Comparison of ENCODE assay signal across 1 cellular context in the genomic region with DNA sequence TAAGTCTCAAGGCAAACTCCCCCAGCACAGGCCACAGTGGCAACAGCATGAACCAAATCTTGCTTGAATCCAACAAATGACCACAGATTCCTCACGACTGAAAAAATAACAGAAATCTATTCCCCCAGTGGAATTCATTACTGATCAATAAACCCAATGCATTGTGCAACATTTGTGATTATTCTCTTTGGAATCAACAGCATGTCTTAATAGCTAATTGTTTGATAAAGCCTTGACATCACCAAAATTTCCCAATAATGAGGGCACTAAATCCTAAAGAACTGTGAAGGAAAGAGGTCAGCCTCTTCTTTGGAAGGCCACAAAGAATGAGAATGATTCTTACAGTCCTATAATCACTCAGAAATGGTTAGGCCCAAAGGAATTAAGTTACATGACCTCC.
A peak's percentile ranks its signal among the peaks of the same experiment; 100 is the strongest.
TF ChIP-seq lines count a peak whose summit lies in the region.

No MANE protein-coding gene starts in this region.

TF ChIP-seq in HepG2, 621 proteins besides CTCF, POLR2A, EP300 and RAD21:
- peak; percentile 54; the same call in 1 of the 2 replicates for TF ChIP-seq CEBPB (IDR thresholded peaks at IDR 0.05; ENCODE audit: borderline replicate concordance, low read depth, low read length)
- TF ChIP-seq TP53 (CRISPR knock-in tag; conservative IDR thresholded peaks at IDR 0.05): no peak
TF ChIP-seq in HepG2: peak in this region for 1.
